ENCODE assay signal across 23 cellular contexts in the genomic region with DNA sequence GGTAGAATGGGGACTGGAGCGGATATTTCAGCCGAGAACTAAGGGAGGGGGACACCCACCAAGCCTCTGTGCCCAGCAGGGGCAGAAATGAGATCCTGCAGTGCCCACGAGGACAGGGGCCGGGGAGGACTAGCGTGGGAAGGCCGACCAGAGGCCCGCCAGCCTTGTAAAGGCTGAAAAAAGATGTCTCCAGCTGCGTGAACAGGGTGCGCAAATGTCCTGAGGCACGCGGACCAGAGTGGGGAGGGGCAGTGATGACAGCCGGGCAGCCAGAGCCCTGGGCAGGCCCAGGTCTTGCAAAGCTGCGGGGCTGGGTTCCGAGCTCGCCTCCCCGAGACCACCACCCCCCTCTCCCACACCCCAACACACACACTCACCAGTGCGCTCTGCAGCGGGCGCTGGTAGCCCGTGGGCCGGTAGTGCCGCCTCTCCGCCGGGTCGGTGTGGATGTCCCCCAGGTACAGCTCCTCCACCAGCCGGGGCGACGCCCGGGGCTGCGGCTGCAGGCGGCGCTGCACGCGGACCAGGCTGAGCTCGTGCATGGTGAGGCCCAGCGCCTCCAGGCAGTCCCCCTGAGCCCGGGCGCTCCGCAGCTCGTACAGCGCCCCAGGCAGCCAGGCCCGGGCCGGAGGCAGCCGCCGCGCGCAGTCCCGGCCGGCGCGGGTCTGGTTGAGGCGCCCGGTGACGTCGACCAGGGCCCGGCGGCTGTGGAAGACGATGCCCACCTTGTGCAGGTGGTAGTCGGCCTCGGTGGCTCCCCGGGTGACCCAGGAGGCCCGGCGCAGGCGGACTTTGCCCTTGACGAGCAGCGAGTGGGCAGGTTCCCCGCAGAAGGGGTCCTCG.
"Had no signal": no experiment of that assay in that cellular context is flagged by ENCODE, and none has a peak within 500 bp of the region (broad histone marks: within the 10 kb centered on the region; RNA-seq: fewer than 3 reads in every experiment).

No MANE protein-coding gene starts in this region.

- H3K36me3 Mint-ChIP-seq: activated CD4-positive, alpha-beta memory T cell treated with anti-CD3 and anti-CD28 coated beads for 36 hours; activated naive CD8-positive, alpha-beta T cell treated with anti-CD3 and anti-CD28 coated beads for 36 hours had no signal

- H3K4me3 Mint-ChIP-seq: activated CD4-positive, alpha-beta memory T cell treated with anti-CD3 and anti-CD28 coated beads for 36 hours; activated naive CD8-positive, alpha-beta T cell treated with anti-CD3 and anti-CD28 coated beads for 36 hours; central memory CD8-positive, alpha-beta T cell; effector memory CD8-positive, alpha-beta T cell; stimulated activated naive CD8-positive, alpha-beta T cell treated with anti-CD3 and anti-CD28 coated beads, Interleukin-15, Interleukin-2, amounts not matched to agents 100 ng/mL and 50 ng/mL, for 24 hours; T-helper 1 cell treated with Interleukin-12 subunit alpha and Interleukin-12 subunit beta and Interleukin-4 antibody, amounts not matched to agents 30 μg/mL and 1 μg/mL, for 36 hours had no signal

- H3K4me1 Mint-ChIP-seq: activated naive CD8-positive, alpha-beta T cell treated with anti-CD3 and anti-CD28 coated beads for 36 hours; central memory CD8-positive, alpha-beta T cell had no signal

- H3K27me3 Mint-ChIP-seq: activated CD4-positive, alpha-beta memory T cell treated with anti-CD3 and anti-CD28 coated beads for 36 hours; activated naive CD8-positive, alpha-beta T cell treated with anti-CD3 and anti-CD28 coated beads for 36 hours; central memory CD8-positive, alpha-beta T cell; effector memory CD8-positive, alpha-beta T cell; stimulated activated naive CD8-positive, alpha-beta T cell treated with anti-CD3 and anti-CD28 coated beads, Interleukin-15, Interleukin-2, amounts not matched to agents 100 ng/mL and 50 ng/mL, for 24 hours had no signal

- H3K27ac Mint-ChIP-seq: activated CD4-positive, alpha-beta memory T cell treated with anti-CD3 and anti-CD28 coated beads for 36 hours; activated naive CD8-positive, alpha-beta T cell treated with anti-CD3 and anti-CD28 coated beads for 36 hours; effector memory CD8-positive, alpha-beta T cell; stimulated activated naive CD8-positive, alpha-beta T cell treated with anti-CD3 and anti-CD28 coated beads, Interleukin-15, Interleukin-2, amounts not matched to agents 100 ng/mL and 50 ng/mL, for 24 hours; T-helper 1 cell treated with Interleukin-12 subunit alpha and Interleukin-12 subunit beta and Interleukin-4 antibody, amounts not matched to agents 30 μg/mL and 1 μg/mL, for 36 hours had no signal

- H3K9me3 Mint-ChIP-seq: activated CD4-positive, alpha-beta memory T cell treated with anti-CD3 and anti-CD28 coated beads for 36 hours; activated naive CD8-positive, alpha-beta T cell treated with anti-CD3 and anti-CD28 coated beads for 36 hours; central memory CD8-positive, alpha-beta T cell; effector memory CD8-positive, alpha-beta T cell; stimulated activated naive CD8-positive, alpha-beta T cell treated with anti-CD3 and anti-CD28 coated beads, Interleukin-15, Interleukin-2, amounts not matched to agents 100 ng/mL and 50 ng/mL, for 24 hours; T-helper 1 cell treated with Interleukin-12 subunit alpha and Interleukin-12 subunit beta and Interleukin-4 antibody, amounts not matched to agents 30 μg/mL and 1 μg/mL, for 36 hours had no signal

- ATAC-seq: effector memory CD8-positive, alpha-beta T cell; heart left ventricle; left colon; mucosa of descending colon; pancreas; psoas muscle; right cardiac atrium had no signal

- H3K4me3 ChIP-seq: breast epithelium, esophagus squamous epithelium, heart left ventricle, mucosa of descending colon, pancreas, psoas muscle, tibial nerve had no signal

- DNase-seq: activated CD4-positive, alpha-beta memory T cell treated with anti-CD3 and anti-CD28 coated beads for 36 hours; activated CD4-positive, alpha-beta T cell treated with anti-CD3 and anti-CD28 coated beads for 48 hours; activated CD4-positive, CD25-positive, alpha-beta regulatory T cell; activated naive CD4-positive, alpha-beta T cell treated with Interleukin-2 at 50 U/mL for 16 hours; activated naive CD8-positive, alpha-beta T cell treated with anti-CD3 and anti-CD28 coated beads for 36 hours; activated T-cell treated with anti-CD3 and anti-CD28 coated beads, Interleukin-2, amount 50 U/mL, for 48 hours; effector memory CD8-positive, alpha-beta T cell; esophagus squamous epithelium; heart left ventricle; islet precursor cell; left colon; mesendoderm; mucosa of descending colon; pancreas; psoas muscle; right cardiac atrium; stimulated activated CD4-positive, alpha-beta T cell treated with anti-CD3 and anti-CD28 coated beads, Interleukin-4, amount 100 ng/mL, for 24 hours; T1000 had no signal
